2 cellular contexts compared by ENCODE assay signal in the genomic region with DNA sequence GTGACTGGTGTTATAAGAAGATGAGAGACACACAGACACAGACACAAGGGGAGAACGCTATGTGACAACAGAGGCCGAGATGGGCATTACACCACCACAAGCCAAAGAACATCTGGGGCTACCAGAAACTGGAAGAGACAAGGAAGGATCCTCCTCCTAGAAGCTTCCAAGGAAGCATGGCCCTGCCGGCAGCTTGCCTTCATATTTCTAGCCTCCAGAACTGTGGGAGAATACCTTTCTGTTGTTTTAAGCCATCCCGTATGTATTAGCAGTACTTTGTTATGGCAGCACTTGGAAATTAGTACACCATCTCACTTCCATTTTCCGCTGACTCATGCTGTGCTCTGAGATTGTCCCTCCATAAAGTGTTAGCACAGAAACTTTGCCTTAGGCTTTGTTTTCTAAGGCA.
TF ChIP-seq lines count a peak whose summit lies in the region.

No MANE protein-coding gene starts in this region.

TF ChIP-seq in K562, 482 proteins besides CTCF, POLR2A, EP300 and RAD21 (continues in another document):
- TF ChIP-seq, protein P1, sequence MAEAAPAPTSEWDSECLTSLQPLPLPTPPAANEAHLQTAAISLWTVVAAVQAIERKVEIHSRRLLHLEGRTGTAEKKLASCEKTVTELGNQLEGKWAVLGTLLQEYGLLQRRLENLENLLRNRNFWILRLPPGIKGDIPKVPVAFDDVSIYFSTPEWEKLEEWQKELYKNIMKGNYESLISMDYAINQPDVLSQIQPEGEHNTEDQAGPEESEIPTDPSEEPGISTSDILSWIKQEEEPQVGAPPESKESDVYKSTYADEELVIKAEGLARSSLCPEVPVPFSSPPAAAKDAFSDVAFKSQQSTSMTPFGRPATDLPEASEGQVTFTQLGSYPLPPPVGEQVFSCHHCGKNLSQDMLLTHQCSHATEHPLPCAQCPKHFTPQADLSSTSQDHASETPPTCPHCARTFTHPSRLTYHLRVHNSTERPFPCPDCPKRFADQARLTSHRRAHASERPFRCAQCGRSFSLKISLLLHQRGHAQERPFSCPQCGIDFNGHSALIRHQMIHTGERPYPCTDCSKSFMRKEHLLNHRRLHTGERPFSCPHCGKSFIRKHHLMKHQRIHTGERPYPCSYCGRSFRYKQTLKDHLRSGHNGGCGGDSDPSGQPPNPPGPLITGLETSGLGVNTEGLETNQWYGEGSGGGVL (CRISPR knock-in tag; IDR thresholded peaks at IDR 0.05), result no peak
- TF ChIP-seq NFIC (IDR thresholded peaks at IDR 0.05) (peak; percentile 6; the same call in 1 of the 2 replicates), RBM39 (optimal IDR thresholded peaks at IDR 0.05; ENCODE audit: low read depth, low read length) (no peak), ARID1B (IDR thresholded peaks at IDR 0.05) (peak; percentile 65), ZNF263 (CRISPR knock-in tag; IDR thresholded peaks at IDR 0.05; ENCODE audit: borderline replicate concordance) (no peak), PHB2 (IDR thresholded peaks at IDR 0.05; ENCODE audit: low read depth) (no peak), ZNF224 (CRISPR knock-in tag; IDR thresholded peaks at IDR 0.05) (no peak), SMARCE1 (IDR thresholded peaks at IDR 0.05) (peak; percentile 80)
- TF ChIP-seq, protein P2, sequence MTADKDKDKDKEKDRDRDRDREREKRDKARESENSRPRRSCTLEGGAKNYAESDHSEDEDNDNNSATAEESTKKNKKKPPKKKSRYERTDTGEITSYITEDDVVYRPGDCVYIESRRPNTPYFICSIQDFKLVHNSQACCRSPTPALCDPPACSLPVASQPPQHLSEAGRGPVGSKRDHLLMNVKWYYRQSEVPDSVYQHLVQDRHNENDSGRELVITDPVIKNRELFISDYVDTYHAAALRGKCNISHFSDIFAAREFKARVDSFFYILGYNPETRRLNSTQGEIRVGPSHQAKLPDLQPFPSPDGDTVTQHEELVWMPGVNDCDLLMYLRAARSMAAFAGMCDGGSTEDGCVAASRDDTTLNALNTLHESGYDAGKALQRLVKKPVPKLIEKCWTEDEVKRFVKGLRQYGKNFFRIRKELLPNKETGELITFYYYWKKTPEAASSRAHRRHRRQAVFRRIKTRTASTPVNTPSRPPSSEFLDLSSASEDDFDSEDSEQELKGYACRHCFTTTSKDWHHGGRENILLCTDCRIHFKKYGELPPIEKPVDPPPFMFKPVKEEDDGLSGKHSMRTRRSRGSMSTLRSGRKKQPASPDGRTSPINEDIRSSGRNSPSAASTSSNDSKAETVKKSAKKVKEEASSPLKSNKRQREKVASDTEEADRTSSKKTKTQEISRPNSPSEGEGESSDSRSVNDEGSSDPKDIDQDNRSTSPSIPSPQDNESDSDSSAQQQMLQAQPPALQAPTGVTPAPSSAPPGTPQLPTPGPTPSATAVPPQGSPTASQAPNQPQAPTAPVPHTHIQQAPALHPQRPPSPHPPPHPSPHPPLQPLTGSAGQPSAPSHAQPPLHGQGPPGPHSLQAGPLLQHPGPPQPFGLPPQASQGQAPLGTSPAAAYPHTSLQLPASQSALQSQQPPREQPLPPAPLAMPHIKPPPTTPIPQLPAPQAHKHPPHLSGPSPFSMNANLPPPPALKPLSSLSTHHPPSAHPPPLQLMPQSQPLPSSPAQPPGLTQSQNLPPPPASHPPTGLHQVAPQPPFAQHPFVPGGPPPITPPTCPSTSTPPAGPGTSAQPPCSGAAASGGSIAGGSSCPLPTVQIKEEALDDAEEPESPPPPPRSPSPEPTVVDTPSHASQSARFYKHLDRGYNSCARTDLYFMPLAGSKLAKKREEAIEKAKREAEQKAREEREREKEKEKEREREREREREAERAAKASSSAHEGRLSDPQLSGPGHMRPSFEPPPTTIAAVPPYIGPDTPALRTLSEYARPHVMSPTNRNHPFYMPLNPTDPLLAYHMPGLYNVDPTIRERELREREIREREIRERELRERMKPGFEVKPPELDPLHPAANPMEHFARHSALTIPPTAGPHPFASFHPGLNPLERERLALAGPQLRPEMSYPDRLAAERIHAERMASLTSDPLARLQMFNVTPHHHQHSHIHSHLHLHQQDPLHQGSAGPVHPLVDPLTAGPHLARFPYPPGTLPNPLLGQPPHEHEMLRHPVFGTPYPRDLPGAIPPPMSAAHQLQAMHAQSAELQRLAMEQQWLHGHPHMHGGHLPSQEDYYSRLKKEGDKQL (CRISPR knock-in tag; IDR thresholded peaks at IDR 0.05; ENCODE audit: borderline replicate concordance), result no peak
- TF ChIP-seq, protein P3, sequence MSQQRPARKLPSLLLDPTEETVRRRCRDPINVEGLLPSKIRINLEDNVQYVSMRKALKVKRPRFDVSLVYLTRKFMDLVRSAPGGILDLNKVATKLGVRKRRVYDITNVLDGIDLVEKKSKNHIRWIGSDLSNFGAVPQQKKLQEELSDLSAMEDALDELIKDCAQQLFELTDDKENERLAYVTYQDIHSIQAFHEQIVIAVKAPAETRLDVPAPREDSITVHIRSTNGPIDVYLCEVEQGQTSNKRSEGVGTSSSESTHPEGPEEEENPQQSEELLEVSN (IDR thresholded peaks at IDR 0.05; ENCODE audit: borderline replicate concordance in 1 of 2, extremely low read depth in 1 of 2, insufficient read depth in 1 of 2, insufficient read length in 1 of 2, low read depth in 1 of 2, low read length in 1 of 2, poor library complexity in 1 of 2, severe bottlenecking in 1 of 2), result no peak
- TF ChIP-seq, protein P4, sequence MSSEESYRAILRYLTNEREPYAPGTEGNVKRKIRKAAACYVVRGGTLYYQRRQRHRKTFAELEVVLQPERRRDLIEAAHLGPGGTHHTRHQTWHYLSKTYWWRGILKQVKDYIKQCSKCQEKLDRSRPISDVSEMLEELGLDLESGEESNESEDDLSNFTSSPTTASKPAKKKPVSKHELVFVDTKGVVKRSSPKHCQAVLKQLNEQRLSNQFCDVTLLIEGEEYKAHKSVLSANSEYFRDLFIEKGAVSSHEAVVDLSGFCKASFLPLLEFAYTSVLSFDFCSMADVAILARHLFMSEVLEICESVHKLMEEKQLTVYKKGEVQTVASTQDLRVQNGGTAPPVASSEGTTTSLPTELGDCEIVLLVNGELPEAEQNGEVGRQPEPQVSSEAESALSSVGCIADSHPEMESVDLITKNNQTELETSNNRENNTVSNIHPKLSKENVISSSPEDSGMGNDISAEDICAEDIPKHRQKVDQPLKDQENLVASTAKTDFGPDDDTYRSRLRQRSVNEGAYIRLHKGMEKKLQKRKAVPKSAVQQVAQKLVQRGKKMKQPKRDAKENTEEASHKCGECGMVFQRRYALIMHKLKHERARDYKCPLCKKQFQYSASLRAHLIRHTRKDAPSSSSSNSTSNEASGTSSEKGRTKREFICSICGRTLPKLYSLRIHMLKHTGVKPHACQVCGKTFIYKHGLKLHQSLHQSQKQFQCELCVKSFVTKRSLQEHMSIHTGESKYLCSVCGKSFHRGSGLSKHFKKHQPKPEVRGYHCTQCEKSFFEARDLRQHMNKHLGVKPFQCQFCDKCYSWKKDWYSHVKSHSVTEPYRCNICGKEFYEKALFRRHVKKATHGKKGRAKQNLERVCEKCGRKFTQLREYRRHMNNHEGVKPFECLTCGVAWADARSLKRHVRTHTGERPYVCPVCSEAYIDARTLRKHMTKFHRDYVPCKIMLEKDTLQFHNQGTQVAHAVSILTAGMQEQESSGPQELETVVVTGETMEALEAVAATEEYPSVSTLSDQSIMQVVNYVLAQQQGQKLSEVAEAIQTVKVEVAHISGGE (CRISPR knock-in tag; IDR thresholded peaks at IDR 0.05), result peak in 1 of 3 experiments; percentile 26; a peak in 1 of 6 replicates

TF ChIP-seq in SK-N-SH treated with all-trans-retinoic acid at 6 μM for 48 hours, 23 proteins besides CTCF, POLR2A, EP300 and RAD21 (continued from another document):
- TF ChIP-seq ZFP3 (CRISPR knock-in tag; IDR thresholded peaks at IDR 0.05), result no peak
- no peak for TF ChIP-seq TOX (CRISPR knock-in tag; IDR thresholded peaks at IDR 0.05; ENCODE audit: borderline replicate concordance)
- TF ChIP-seq, protein P5, sequence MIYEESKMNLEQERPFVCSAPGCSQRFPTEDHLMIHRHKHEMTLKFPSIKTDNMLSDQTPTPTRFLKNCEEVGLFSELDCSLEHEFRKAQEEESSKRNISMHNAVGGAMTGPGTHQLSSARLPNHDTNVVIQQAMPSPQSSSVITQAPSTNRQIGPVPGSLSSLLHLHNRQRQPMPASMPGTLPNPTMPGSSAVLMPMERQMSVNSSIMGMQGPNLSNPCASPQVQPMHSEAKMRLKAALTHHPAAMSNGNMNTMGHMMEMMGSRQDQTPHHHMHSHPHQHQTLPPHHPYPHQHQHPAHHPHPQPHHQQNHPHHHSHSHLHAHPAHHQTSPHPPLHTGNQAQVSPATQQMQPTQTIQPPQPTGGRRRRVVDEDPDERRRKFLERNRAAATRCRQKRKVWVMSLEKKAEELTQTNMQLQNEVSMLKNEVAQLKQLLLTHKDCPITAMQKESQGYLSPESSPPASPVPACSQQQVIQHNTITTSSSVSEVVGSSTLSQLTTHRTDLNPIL (CRISPR knock-in tag; IDR thresholded peaks at IDR 0.05; ENCODE audit: low read depth), result no peak
- no peak for TF ChIP-seq ISL1 (CRISPR knock-in tag; IDR thresholded peaks at IDR 0.05)
- TF ChIP-seq GLIS3 (CRISPR knock-in tag; IDR thresholded peaks at IDR 0.05), result no peak
- TF ChIP-seq ESRRG (CRISPR knock-in tag; IDR thresholded peaks at IDR 0.05), result no peak
- TF ChIP-seq, protein P6, sequence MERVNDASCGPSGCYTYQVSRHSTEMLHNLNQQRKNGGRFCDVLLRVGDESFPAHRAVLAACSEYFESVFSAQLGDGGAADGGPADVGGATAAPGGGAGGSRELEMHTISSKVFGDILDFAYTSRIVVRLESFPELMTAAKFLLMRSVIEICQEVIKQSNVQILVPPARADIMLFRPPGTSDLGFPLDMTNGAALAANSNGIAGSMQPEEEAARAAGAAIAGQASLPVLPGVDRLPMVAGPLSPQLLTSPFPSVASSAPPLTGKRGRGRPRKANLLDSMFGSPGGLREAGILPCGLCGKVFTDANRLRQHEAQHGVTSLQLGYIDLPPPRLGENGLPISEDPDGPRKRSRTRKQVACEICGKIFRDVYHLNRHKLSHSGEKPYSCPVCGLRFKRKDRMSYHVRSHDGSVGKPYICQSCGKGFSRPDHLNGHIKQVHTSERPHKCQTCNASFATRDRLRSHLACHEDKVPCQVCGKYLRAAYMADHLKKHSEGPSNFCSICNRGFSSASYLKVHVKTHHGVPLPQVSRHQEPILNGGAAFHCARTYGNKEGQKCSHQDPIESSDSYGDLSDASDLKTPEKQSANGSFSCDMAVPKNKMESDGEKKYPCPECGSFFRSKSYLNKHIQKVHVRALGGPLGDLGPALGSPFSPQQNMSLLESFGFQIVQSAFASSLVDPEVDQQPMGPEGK (CRISPR knock-in tag; IDR thresholded peaks at IDR 0.05; ENCODE audit: borderline replicate concordance), result no peak
- TF ChIP-seq ZC3H10 (CRISPR knock-in tag; IDR thresholded peaks at IDR 0.05), result no peak
- TF ChIP-seq PPARA (CRISPR knock-in tag; IDR thresholded peaks at IDR 0.05; ENCODE audit: borderline replicate concordance), result no peak
- no peak for TF ChIP-seq CSDC2 (CRISPR knock-in tag; IDR thresholded peaks at IDR 0.05)
- no peak for TF ChIP-seq ZNF8 (CRISPR knock-in tag; IDR thresholded peaks at IDR 0.05)
- TF ChIP-seq, protein P7, sequence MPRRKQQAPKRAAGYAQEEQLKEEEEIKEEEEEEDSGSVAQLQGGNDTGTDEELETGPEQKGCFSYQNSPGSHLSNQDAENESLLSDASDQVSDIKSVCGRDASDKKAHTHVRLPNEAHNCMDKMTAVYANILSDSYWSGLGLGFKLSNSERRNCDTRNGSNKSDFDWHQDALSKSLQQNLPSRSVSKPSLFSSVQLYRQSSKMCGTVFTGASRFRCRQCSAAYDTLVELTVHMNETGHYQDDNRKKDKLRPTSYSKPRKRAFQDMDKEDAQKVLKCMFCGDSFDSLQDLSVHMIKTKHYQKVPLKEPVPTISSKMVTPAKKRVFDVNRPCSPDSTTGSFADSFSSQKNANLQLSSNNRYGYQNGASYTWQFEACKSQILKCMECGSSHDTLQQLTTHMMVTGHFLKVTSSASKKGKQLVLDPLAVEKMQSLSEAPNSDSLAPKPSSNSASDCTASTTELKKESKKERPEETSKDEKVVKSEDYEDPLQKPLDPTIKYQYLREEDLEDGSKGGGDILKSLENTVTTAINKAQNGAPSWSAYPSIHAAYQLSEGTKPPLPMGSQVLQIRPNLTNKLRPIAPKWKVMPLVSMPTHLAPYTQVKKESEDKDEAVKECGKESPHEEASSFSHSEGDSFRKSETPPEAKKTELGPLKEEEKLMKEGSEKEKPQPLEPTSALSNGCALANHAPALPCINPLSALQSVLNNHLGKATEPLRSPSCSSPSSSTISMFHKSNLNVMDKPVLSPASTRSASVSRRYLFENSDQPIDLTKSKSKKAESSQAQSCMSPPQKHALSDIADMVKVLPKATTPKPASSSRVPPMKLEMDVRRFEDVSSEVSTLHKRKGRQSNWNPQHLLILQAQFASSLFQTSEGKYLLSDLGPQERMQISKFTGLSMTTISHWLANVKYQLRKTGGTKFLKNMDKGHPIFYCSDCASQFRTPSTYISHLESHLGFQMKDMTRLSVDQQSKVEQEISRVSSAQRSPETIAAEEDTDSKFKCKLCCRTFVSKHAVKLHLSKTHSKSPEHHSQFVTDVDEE (CRISPR knock-in tag; IDR thresholded peaks at IDR 0.05), result no peak
- TF ChIP-seq BACH2 (CRISPR knock-in tag; IDR thresholded peaks at IDR 0.05; ENCODE audit: borderline replicate concordance), result no peak
- TF ChIP-seq TCF4 (CRISPR knock-in tag; IDR thresholded peaks at IDR 0.05; ENCODE audit: borderline replicate concordance), result no peak
- no peak for TF ChIP-seq OSR1 (CRISPR knock-in tag; IDR thresholded peaks at IDR 0.05)
- no peak for TF ChIP-seq ZFP30 (CRISPR knock-in tag; IDR thresholded peaks at IDR 0.05)
- TF ChIP-seq RARB (CRISPR knock-in tag; IDR thresholded peaks at IDR 0.05), result no peak
- no peak for TF ChIP-seq SNAI2 (CRISPR knock-in tag; IDR thresholded peaks at IDR 0.05)
